In the genomic region with DNA sequence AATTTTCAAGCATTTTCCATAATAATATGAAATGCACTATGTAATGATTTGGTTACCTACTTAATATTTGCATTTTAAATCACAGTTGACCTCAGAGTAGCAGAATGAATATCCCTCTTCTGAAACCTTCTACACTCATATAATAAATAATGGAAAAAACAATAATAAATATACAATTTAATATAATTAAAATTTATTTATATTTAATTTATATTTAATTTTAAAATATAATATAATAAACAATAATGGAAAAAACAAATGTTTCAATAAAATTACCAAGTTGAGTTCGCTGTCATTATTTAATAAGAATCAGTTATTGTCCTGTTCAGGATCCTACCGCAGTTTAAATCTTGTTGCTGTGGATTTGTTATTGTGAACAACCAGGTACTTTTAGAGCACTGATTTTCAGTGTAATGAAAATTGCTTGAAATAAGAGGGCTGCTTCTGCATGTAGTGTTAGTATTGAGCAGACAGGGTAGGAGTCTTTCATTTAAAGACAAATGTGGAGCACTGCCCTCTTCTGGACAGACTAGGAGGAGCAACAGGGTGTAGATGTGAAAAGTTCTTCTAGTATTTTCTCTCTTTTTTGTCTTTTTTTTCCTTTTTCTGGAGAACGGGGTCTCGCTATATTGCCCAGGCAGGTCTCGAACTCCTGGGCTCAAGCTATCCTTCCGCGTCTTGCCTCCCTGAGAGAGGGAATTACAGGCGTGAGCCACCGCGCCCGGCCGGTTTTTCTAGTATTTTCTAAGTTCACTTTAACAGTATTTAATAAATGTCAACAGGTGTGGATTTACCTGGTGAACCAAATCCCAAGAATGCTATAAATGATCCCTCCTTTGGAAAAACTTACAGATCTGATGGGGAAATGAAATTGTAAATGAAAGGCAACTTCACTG, we compare ENCODE assay signal across 8 cellular contexts. TPM values are rescaled to one million over a fixed set of nuclear protein-coding genes. Genes with fewer than 3 reads are reported as not detected.
DNase-seq lines count a peak whose midpoint lies in the region; ATAC-seq and TF ChIP-seq lines count a peak whose summit lies in the region.

No MANE protein-coding gene starts in this region.

- no peak overlapping the region for H3K4me3 Mint-ChIP-seq in progenitor cell of endocrine pancreas (ENCODE audit: low read depth)

- DNase-seq in DMS153 treated with DMSO at 0.1 percent for 48 hours (lab: John Stamatoyannopoulos, UW; ENCODE audit: unreplicated experiment) (peak; percentile 24), HUDEP-2 (lab: John Stamatoyannopoulos, UW; ENCODE audit: unreplicated experiment in 76 of 76) (peak in 53 of 76 experiments; percentile 6 to 81 (median 42)), RWPE2 (ENCODE audit: low spot score) (no peak), germinal center (ENCODE audit: low spot score) (peak; percentile 48), progenitor cell of endocrine pancreas (ENCODE audit: low spot score, unreplicated experiment) (peak; percentile 32), cerebellar nuclear complex (lab: John Stamatoyannopoulos, UW) (no peak)
- peak; percentile 9 to 31 for DNase-seq in activated T-helper 1 cell treated with anti-CD3 and anti-CD28 coated beads, Interleukin-2, amount 50 U/mL, for 16 hours (ENCODE audit: low read depth in 1 of 2, low spot score in 1 of 2)

- H3K9me3 ChIP-seq in RWPE2 (ENCODE audit: severe bottlenecking): no peaks in the 10 kb centered on the region

- no peaks in the 10 kb centered on the region for H3K9me3 Mint-ChIP-seq in progenitor cell of endocrine pancreas (ENCODE audit: low read depth)

- H3K36me3 Mint-ChIP-seq in progenitor cell of endocrine pancreas (ENCODE audit: insufficient read depth): no peaks in the 10 kb centered on the region

- no peaks in the 10 kb centered on the region for H3K36me3 ChIP-seq in RWPE2 (ENCODE audit: low read depth)

- H3K27ac ChIP-seq in RWPE2 (ENCODE audit: poor library complexity, severe bottlenecking): no peak overlapping the region

- no peak overlapping the region for H3K4me3 ChIP-seq in RWPE2 (ENCODE audit: severe bottlenecking)

- H3K4me1 Mint-ChIP-seq in progenitor cell of endocrine pancreas (ENCODE audit: low read depth): peaks cover 29% of the 10 kb centered on the region

- H3K27me3 Mint-ChIP-seq in progenitor cell of endocrine pancreas: peaks cover 3% of the 10 kb centered on the region

- H3K27ac Mint-ChIP-seq in progenitor cell of endocrine pancreas: no peak overlapping the region

- H3K27me3 ChIP-seq in RWPE2 (ENCODE audit: insufficient read depth, poor library complexity, severe bottlenecking): no peaks in the 10 kb centered on the region

- peaks cover 13% of the 10 kb centered on the region for H3K4me1 ChIP-seq in RWPE2 (ENCODE audit: insufficient read depth, poor library complexity, severe bottlenecking)

- TF ChIP-seq CTCF in RWPE2 (IDR thresholded peaks at IDR 0.05; ENCODE audit: poor library complexity, severe bottlenecking) (peak; percentile 80), progenitor cell of endocrine pancreas (IDR thresholded peaks at IDR 0.05; ENCODE audit: unreplicated experiment) (peak; percentile 74)

- ATAC-seq in GM21381 (IDR thresholded peaks at IDR 0.05; ENCODE audit: unreplicated experiment): peak; percentile 83
- peak; percentile 71; the same call in 2 of the 3 replicates for ATAC-seq in RWPE2 (ENCODE audit: low read depth)

RNA-seq across cellular contexts. Expression of gene TRAPPC3L, which starts 13.6 kb away (rescaled TPM):
- not detected in 2 replicates for total RNA-seq in progenitor cell of endocrine pancreas

RNA-seq across cellular contexts. Expression of gene CALHM5, which starts 20.5 kb away (rescaled TPM):
- 0.05 and 0.09 TPM in 2 replicates for total RNA-seq in progenitor cell of endocrine pancreas

RNA-seq across cellular contexts. Expression of gene CALHM4, which starts 21.6 kb away (rescaled TPM):
- not detected in 2 replicates for total RNA-seq in progenitor cell of endocrine pancreas

RNA-seq across cellular contexts. Expression of gene RWDD1, which starts 39.4 kb away (rescaled TPM):
- total RNA-seq in progenitor cell of endocrine pancreas: 35.8 and 36.2 TPM in 2 replicates

Comparison
In these comparisons a context has a peak if more than half of its experiments do, and no peak if none do; other contexts are left out.
1. DNase-seq: peak in DMS153 treated with DMSO at 0.1 percent for 48 hours (single experiment), HUDEP-2 (53 of 76), activated T-helper 1 cell treated with anti-CD3 and anti-CD28 coated beads, Interleukin-2, amount 50 U/mL, for 16 hours (2 of 2), germinal center (single experiment) and progenitor cell of endocrine pancreas (single experiment); none in RWPE2 (single experiment) and cerebellar nuclear complex (0 of 2).